In genomic region chr1:95118019-95118499, GRCh38 we compare ENCODE assay signal across 8 cellular contexts. TPM values are rescaled to one million over a fixed set of nuclear protein-coding genes. Genes with fewer than 3 reads are reported as not detected.
DNase-seq lines count a peak whose midpoint lies in the region; ATAC-seq and TF ChIP-seq lines count a peak whose summit lies in the region.

No MANE protein-coding gene starts in this region.

- intact Hi-C loops in activated naive CD4-positive, alpha-beta T cell treated with anti-CD3 and anti-CD28 coated beads for 36 hours (cut with micrococcal nuclease) = no loop called here

- no peak overlapping the region for H3K27ac Mint-ChIP-seq in activated naive CD4-positive, alpha-beta T cell treated with anti-CD3 and anti-CD28 coated beads for 36 hours

- H3K4me3 Mint-ChIP-seq in activated naive CD4-positive, alpha-beta T cell treated with anti-CD3 and anti-CD28 coated beads for 36 hours = peak overlapping the region; percentile 74

- peaks cover 31% of the 10 kb centered on the region for H3K27me3 Mint-ChIP-seq in activated naive CD4-positive, alpha-beta T cell treated with anti-CD3 and anti-CD28 coated beads for 36 hours (ENCODE audit: low read depth)

- no peaks in the 10 kb centered on the region for H3K27me3 ChIP-seq in cardiac muscle cell

- H3K4me1 ChIP-seq in cardiac muscle cell (ENCODE audit: low read depth) = peaks cover 26% of the 10 kb centered on the region

- no peaks in the 10 kb centered on the region for H3K9me3 ChIP-seq in cardiac muscle cell (ENCODE audit: low read depth)

- TF ChIP-seq CTCF in cardiac muscle cell (IDR thresholded peaks at IDR 0.05; ENCODE audit: low read depth, low read length) = no peak

- no peaks in the 10 kb centered on the region for H3K36me3 ChIP-seq in cardiac muscle cell

- H3K27ac ChIP-seq in cardiac muscle cell = peak overlapping the region; percentile 93

- no peaks in the 10 kb centered on the region for H3K9me3 Mint-ChIP-seq in activated naive CD4-positive, alpha-beta T cell treated with anti-CD3 and anti-CD28 coated beads for 36 hours

- H3K36me3 Mint-ChIP-seq in activated naive CD4-positive, alpha-beta T cell treated with anti-CD3 and anti-CD28 coated beads for 36 hours (ENCODE audit: low read depth) = no peaks in the 10 kb centered on the region

- H3K4me3 ChIP-seq in cardiac muscle cell = peak overlapping the region; percentile 98

- peaks cover 3% of the 10 kb centered on the region for H3K4me1 Mint-ChIP-seq in activated naive CD4-positive, alpha-beta T cell treated with anti-CD3 and anti-CD28 coated beads for 36 hours (ENCODE audit: low read depth)

- ATAC-seq in HG02623 (IDR thresholded peaks at IDR 0.05; ENCODE audit: unreplicated experiment) = no peak
- no peak for ATAC-seq in GM21786 (IDR thresholded peaks at IDR 0.05; ENCODE audit: unreplicated experiment)

- CTCF ChIA-PET in activated naive CD4-positive, alpha-beta T cell treated with anti-CD3 and anti-CD28 coated beads for 36 hours (lab: Charles Lee) = interaction anchor here (0.5 to 2.2 kb wide), 3 partner anchors 10 to 185 kb away, joined by 3 to 8 read pairs (median 5); partner anchors contain the start of gene ALG14

- no peak for DNase-seq in activated naive CD4-positive, alpha-beta T cell treated with anti-CD3 and anti-CD28 coated beads for 36 hours
- DNase-seq in activated naive CD4-positive, alpha-beta T cell treated with anti-CD3 and anti-CD28 coated beads, Interleukin-2, amount 50 U/mL, for 16 hours = no peak
- DNase-seq in activated CD8-positive, alpha-beta memory T cell treated with anti-CD3 and anti-CD28 coated beads, Interleukin-2, amount 50 U/mL, for 4 hours = peak; percentile 31
- peak; percentile 10 to 78 for DNase-seq in cardiac muscle cell (ENCODE audit: low read depth in 1 of 2, low spot score in 1 of 2)
- DNase-seq in retina = peak; percentile 60
- no peak for DNase-seq in SKM-1 treated with dmso at 0.1 percent for 144 hours (lab: John Stamatoyannopoulos, UW; ENCODE audit: unreplicated experiment)

RNA-seq across cellular contexts. Expression of gene TLCD4, which starts 0.9 kb away (rescaled TPM):
- under 1 TPM; 0.07 to 0.12 TPM for total RNA-seq in activated naive CD4-positive, alpha-beta T cell treated with anti-CD3 and anti-CD28 coated beads for 36 hours
- 7.6 and 13.7 TPM in 2 replicates for total RNA-seq in cardiac muscle cell
- 15.1 and 24.9 TPM in 2 replicates for polyA plus RNA-seq in cardiac muscle cell

RNA-seq across cellular contexts. Expression of gene ALG14, which starts 45.3 kb away (rescaled TPM):
- total RNA-seq in activated naive CD4-positive, alpha-beta T cell treated with anti-CD3 and anti-CD28 coated beads for 36 hours = 1 to 10 TPM; 4.1 to 6.2 TPM
- total RNA-seq in cardiac muscle cell = 2.7 and 4.1 TPM in 2 replicates
- polyA plus RNA-seq in cardiac muscle cell = 8.2 and 10.3 TPM in 2 replicates

Comparison
In these comparisons a context has a peak if more than half of its experiments do, and no peak if none do; other contexts are left out.
1. DNase-seq: peak in activated CD8-positive, alpha-beta memory T cell treated with anti-CD3 and anti-CD28 coated beads, Interleukin-2, amount 50 U/mL, for 4 hours (single experiment), cardiac muscle cell (2 of 2) and retina (single experiment); none in activated naive CD4-positive, alpha-beta T cell treated with anti-CD3 and anti-CD28 coated beads for 36 hours (single experiment), activated naive CD4-positive, alpha-beta T cell treated with anti-CD3 and anti-CD28 coated beads, Interleukin-2, amount 50 U/mL, for 16 hours (single experiment) and SKM-1 treated with dmso at 0.1 percent for 144 hours (single experiment).